Comparison of ENCODE assay signal across 11 cellular contexts in genomic region chr2:31688282-31688681, GRCh38.
DNase-seq lines count a peak whose midpoint lies in the region; ATAC-seq and TF ChIP-seq lines count a peak whose summit lies in the region.
"Had no signal": no experiment of that assay in that cellular context is flagged by ENCODE, and none has a peak within 500 bp of the region (broad histone marks: within the 10 kb centered on the region; RNA-seq: fewer than 3 reads in every experiment).

No MANE protein-coding gene starts in this region.

- H3K4me1 Mint-ChIP-seq in glutamatergic neuron (ENCODE audit: low read depth, unreplicated experiment), result no peaks in the 10 kb centered on the region

- H3K9me3 Mint-ChIP-seq in glutamatergic neuron (ENCODE audit: unreplicated experiment), result peaks cover 14% of the 10 kb centered on the region

- TF ChIP-seq CTCF in AG09319 (IDR thresholded peaks at IDR 0.05; ENCODE audit: low read depth, low read length), result peak; percentile 37
- peak; percentile 60 for TF ChIP-seq CTCF in GM12873 (IDR thresholded peaks at IDR 0.05; ENCODE audit: insufficient read depth, low read depth, low read length, missing control alignments)
- TF ChIP-seq CTCF in glutamatergic neuron (IDR thresholded peaks at IDR 0.05; ENCODE audit: partially characterized antibody, unreplicated experiment), result peak; percentile 77

- H3K4me3 Mint-ChIP-seq in glutamatergic neuron (ENCODE audit: unreplicated experiment), result no peak overlapping the region

- ATAC-seq in GM21367 (IDR thresholded peaks at IDR 0.05; ENCODE audit: unreplicated experiment), result no peak
- no peak for ATAC-seq in GM18909 (IDR thresholded peaks at IDR 0.05; ENCODE audit: poor library complexity, unreplicated experiment)

- no peak overlapping the region for H3K27ac Mint-ChIP-seq in glutamatergic neuron (ENCODE audit: unreplicated experiment)

- no peaks in the 10 kb centered on the region for H3K27me3 Mint-ChIP-seq in glutamatergic neuron (ENCODE audit: unreplicated experiment)

- H3K36me3 Mint-ChIP-seq in glutamatergic neuron (ENCODE audit: unreplicated experiment), result peaks cover 8% of the 10 kb centered on the region

- no peak for DNase-seq in AG09319 (ENCODE audit: extremely low read depth, low read depth)
- peak; percentile 7 for DNase-seq in RKO (ENCODE audit: low spot score)
- no peak for DNase-seq in glutamatergic neuron
- no peak for DNase-seq in NCI-H446 treated with DMSO at 0.1 percent for 48 hours (lab: John Stamatoyannopoulos, UW)
- no peak for DNase-seq in activated T-cell treated with anti-CD3 and anti-CD28 coated beads, Interleukin-2, amount 50 U/mL, for 1 hour
- DNase-seq: activated CD4-positive, alpha-beta T cell treated with anti-CD3 and anti-CD28 coated beads for 1 hour; central memory CD4-positive, alpha-beta T cell; NCI-H2107 had no signal
